17 cellular contexts compared by ENCODE assay signal in the genomic region with DNA sequence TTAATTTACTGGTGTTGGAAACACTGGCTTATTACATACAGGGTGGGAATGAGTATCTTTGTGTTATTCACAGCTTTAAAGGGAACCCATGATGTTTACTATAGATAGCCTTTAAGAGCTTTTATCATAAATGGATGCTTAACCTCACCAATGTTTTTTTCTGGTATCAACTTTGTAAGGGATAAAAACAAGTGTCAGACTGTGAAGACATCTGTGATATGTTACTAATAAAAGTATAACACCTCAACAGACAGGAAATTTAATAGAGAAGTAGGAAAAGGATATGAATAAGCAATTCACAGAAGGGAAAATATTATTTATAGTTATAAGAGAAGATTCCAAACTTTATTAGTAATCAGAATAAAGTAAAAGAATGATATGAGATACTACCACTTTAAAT.
"Had no signal": no experiment of that assay in that cellular context is flagged by ENCODE, and none has a peak within 500 bp of the region (broad histone marks: within the 10 kb centered on the region; RNA-seq: fewer than 3 reads in every experiment).

No MANE protein-coding gene starts in this region.

- H3K9me3 Mint-ChIP-seq: activated B cell treated with CpG ODN at 0.5 μM for 24 hours; neural progenitor cell; T-helper 1 cell treated with Interleukin-12 subunit alpha and Interleukin-12 subunit beta and Interleukin-4 antibody, amounts not matched to agents 30 μg/mL and 1 μg/mL, for 36 hours had no signal

- ATAC-seq: heart right ventricle, left lung, pancreas, SK-N-SH treated with all-trans-retinoic acid at 6 μM for 48 hours had no signal

- H3K9me3 ChIP-seq: heart right ventricle, left lung, pancreas, transverse colon had no signal

- H3K4me1 ChIP-seq: left lung, neural progenitor cell, pancreas had no signal

- FAIRE-seq: astrocyte, colon, frontal cortex, pancreas, TTC549 had no signal

- H3K27ac Mint-ChIP-seq: activated B cell treated with CpG ODN at 0.5 μM for 24 hours; neural progenitor cell; T-helper 1 cell treated with Interleukin-12 subunit alpha and Interleukin-12 subunit beta and Interleukin-4 antibody, amounts not matched to agents 30 μg/mL and 1 μg/mL, for 36 hours had no signal

- H3K4me1 Mint-ChIP-seq: neural progenitor cell had no signal

- DNase-seq: activated B cell treated with CpG ODN at 0.5 μM for 24 hours; activated effector memory CD4-positive, alpha-beta T cell treated with Interleukin-2 at 50 U/mL for 16 hours; effector CD4-positive, alpha-beta T cell; heart right ventricle; islet precursor cell; left lung; pancreas; stimulated activated CD4-positive, alpha-beta T cell treated with anti-CD3 and anti-CD28 coated beads, Interleukin-2, amount 100 ng/mL, for 48 hours; transverse colon had no signal

- H3K9ac ChIP-seq: neural progenitor cell had no signal

- H3K27me3 Mint-ChIP-seq: activated B cell treated with CpG ODN at 0.5 μM for 24 hours had no signal

- H3K4me3 Mint-ChIP-seq: activated B cell treated with CpG ODN at 0.5 μM for 24 hours; neural progenitor cell; T-helper 1 cell treated with Interleukin-12 subunit alpha and Interleukin-12 subunit beta and Interleukin-4 antibody, amounts not matched to agents 30 μg/mL and 1 μg/mL, for 36 hours had no signal

- H3K27me3 ChIP-seq: cardiac muscle cell, heart right ventricle, left lung, neural progenitor cell, pancreas, transverse colon had no signal

- H3K4me3 ChIP-seq: cardiac muscle cell, heart right ventricle, left lung, neural progenitor cell, pancreas, transverse colon had no signal

- H3K27ac ChIP-seq: cardiac muscle cell, left lung, neural progenitor cell, pancreas, transverse colon had no signal
